Comparison of ENCODE assay signal across 5 cellular contexts in the genomic region with DNA sequence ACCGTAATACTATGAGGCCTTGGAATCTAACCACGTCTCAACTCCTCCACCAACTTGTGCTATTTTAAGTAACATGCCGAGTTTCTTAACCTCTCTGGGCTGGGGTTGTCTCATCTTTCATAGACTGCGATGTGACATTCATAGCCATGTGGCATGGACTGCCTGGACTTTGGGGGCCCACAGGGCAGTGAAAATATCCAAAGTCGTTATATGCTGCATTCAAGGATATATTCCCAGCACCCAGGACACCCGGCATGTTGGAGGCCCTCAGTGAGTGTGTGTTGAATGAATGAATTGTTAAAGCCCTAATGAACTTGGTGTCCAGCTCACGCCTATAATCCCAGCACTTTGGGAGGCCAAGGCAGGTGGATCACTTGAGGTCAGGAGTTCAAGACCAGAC.
"Had no signal": no experiment of that assay in that cellular context is flagged by ENCODE, and none has a peak within 500 bp of the region (broad histone marks: within the 10 kb centered on the region; RNA-seq: fewer than 3 reads in every experiment).

No MANE protein-coding gene starts in this region.

- H3K36me3 Mint-ChIP-seq: IgD-negative memory B cell had no signal

- H3K4me1 Mint-ChIP-seq: IgD-negative memory B cell had no signal

- H3K27ac Mint-ChIP-seq: IgD-negative memory B cell had no signal

- H3K27ac ChIP-seq: HL-60 had no signal

- DNase-seq: IMR-90, KBM-7 had no signal

- H3K4me3 ChIP-seq: K562 had no signal
